ENCODE assay signal across 37 cellular contexts in genomic region chr12:113666223-113666622, GRCh38.
"Had no signal": no experiment of that assay in that cellular context is flagged by ENCODE, and none has a peak within 500 bp of the region (broad histone marks: within the 10 kb centered on the region; RNA-seq: fewer than 3 reads in every experiment).

No MANE protein-coding gene starts in this region.

- H3K36me3 ChIP-seq: ascending aorta, cardiac muscle cell had no signal

- H3K4me1 Mint-ChIP-seq: activated CD4-positive, alpha-beta memory T cell treated with anti-CD3 and anti-CD28 coated beads, Interleukin-2, amount 10 ng/mL, durations not matched to agents 7 days and 5 days; activated CD4-positive, alpha-beta T cell treated with anti-CD3 and anti-CD28 coated beads for 36 hours; activated CD4-positive, alpha-beta T cell treated with anti-CD3 and anti-CD28 coated beads, Interleukin-2, amount 10 ng/mL, durations not matched to agents 7 days and 5 days; activated CD8-positive, alpha-beta memory T cell treated with anti-CD3 and anti-CD28 coated beads, Interleukin-2, amount 10 ng/mL, durations not matched to agents 7 days and 5 days; activated naive CD4-positive, alpha-beta T cell treated with anti-CD3 and anti-CD28 coated beads, Interleukin-2, amount 10 ng/mL, durations not matched to agents 7 days and 5 days; activated naive CD4-positive, alpha-beta T cell treated with anti-CD3 and anti-CD28 coated beads, Interleukin-2, amount 50 U/mL, for 24 hours; activated naive CD8-positive, alpha-beta T cell treated with anti-CD3 and anti-CD28 coated beads, Interleukin-2, amount 10 ng/mL, durations not matched to agents 7 days and 5 days; activated naive CD8-positive, alpha-beta T cell treated with anti-CD3 and anti-CD28 coated beads, Interleukin-2, amount 50 U/mL, for 24 hours; central memory CD8-positive, alpha-beta T cell had no signal

- H3K27ac ChIP-seq: ascending aorta, cardiac muscle cell, VCaP had no signal

- H3K4me3 ChIP-seq: ascending aorta, cardiac muscle cell had no signal

- H3K27ac Mint-ChIP-seq: activated CD4-positive, alpha-beta memory T cell treated with anti-CD3 and anti-CD28 coated beads, Interleukin-2, amount 10 ng/mL, durations not matched to agents 7 days and 5 days; activated CD4-positive, alpha-beta T cell treated with anti-CD3 and anti-CD28 coated beads for 36 hours; activated CD4-positive, alpha-beta T cell treated with anti-CD3 and anti-CD28 coated beads, Interleukin-2, amount 10 ng/mL, durations not matched to agents 7 days and 5 days; activated CD8-positive, alpha-beta memory T cell treated with anti-CD3 and anti-CD28 coated beads, Interleukin-2, amount 10 ng/mL, durations not matched to agents 7 days and 5 days; activated CD8-positive, alpha-beta T cell treated with anti-CD3 and anti-CD28 coated beads, Interleukin-2, amount 10 ng/mL, durations not matched to agents 7 days and 5 days; activated naive CD4-positive, alpha-beta T cell treated with anti-CD3 and anti-CD28 coated beads, Interleukin-2, amount 10 ng/mL, durations not matched to agents 7 days and 5 days; activated naive CD4-positive, alpha-beta T cell treated with anti-CD3 and anti-CD28 coated beads, Interleukin-2, amount 50 U/mL, for 24 hours; activated naive CD8-positive, alpha-beta T cell; activated naive CD8-positive, alpha-beta T cell treated with anti-CD3 and anti-CD28 coated beads, Interleukin-2, amount 10 ng/mL, durations not matched to agents 7 days and 5 days; activated naive CD8-positive, alpha-beta T cell treated with anti-CD3 and anti-CD28 coated beads, Interleukin-2, amount 50 U/mL, for 24 hours; activated T-cell treated with anti-CD3 and anti-CD28 coated beads, Interleukin-2, amount 50 U/mL, for 24 hours; activated T-helper 2 cell treated with anti-CD3 and anti-CD28 coated beads, Interferon-gamma antibody, Interleukin-2, Interleukin-4, amounts not matched to agents 10 μg/mL and 5 μg/mL and 100 μg/mL, durations not matched to agents 14 hours and 24 hours and 36 hours; T-helper 1 cell treated with Interleukin-12 subunit alpha and Interleukin-12 subunit beta and Interleukin-4 antibody, amounts not matched to agents 30 μg/mL and 1 μg/mL, for 36 hours; T-helper 2 cell treated with Interferon-gamma antibody and Interleukin-4, amounts not matched to agents 5 μg/mL and 100 μg/mL, for 36 hours had no signal

- DNase-seq: activated CD4-positive, alpha-beta memory T cell treated with anti-CD3 and anti-CD28 coated beads, Interleukin-2, amount 10 ng/mL, durations not matched to agents 7 days and 5 days; activated CD4-positive, alpha-beta T cell treated with anti-CD3 and anti-CD28 coated beads for 1 hour; activated CD4-positive, alpha-beta T cell treated with anti-CD3 and anti-CD28 coated beads for 36 hours; activated CD4-positive, alpha-beta T cell treated with anti-CD3 and anti-CD28 coated beads for 48 hours; activated CD4-positive, alpha-beta T cell treated with anti-CD3 and anti-CD28 coated beads, Interleukin-2, amount 10 ng/mL, durations not matched to agents 7 days and 5 days; activated CD4-positive, alpha-beta T cell treated with anti-CD3 and anti-CD28 coated beads, Interleukin-2, amount 50 U/mL, for 48 hours; activated CD4-positive, CD25-positive, alpha-beta regulatory T cell; activated CD8-positive, alpha-beta memory T cell treated with anti-CD3 and anti-CD28 coated beads for 24 hours; activated CD8-positive, alpha-beta memory T cell treated with anti-CD3 and anti-CD28 coated beads, Interleukin-2, amount 10 ng/mL, durations not matched to agents 7 days and 5 days; activated CD8-positive, alpha-beta memory T cell treated with anti-CD3 and anti-CD28 coated beads, Interleukin-2, amount 50 U/mL, for 48 hours; activated CD8-positive, alpha-beta T cell treated with anti-CD3 and anti-CD28 coated beads, Interleukin-2, amount 10 ng/mL, durations not matched to agents 7 days and 5 days; activated effector memory CD4-positive, alpha-beta T cell treated with Interleukin-2 at 50 U/mL for 16 hours; activated gamma-delta T cell; activated naive CD4-positive, alpha-beta T cell treated with anti-CD3 and anti-CD28 coated beads, Interleukin-2, amount 10 ng/mL, durations not matched to agents 7 days and 5 days; activated naive CD4-positive, alpha-beta T cell treated with Interleukin-2 at 50 U/mL for 16 hours; activated naive CD8-positive, alpha-beta T cell treated with anti-CD3 and anti-CD28 coated beads, Interleukin-2, amount 10 ng/mL, durations not matched to agents 7 days and 5 days; activated naive CD8-positive, alpha-beta T cell treated with anti-CD3 and anti-CD28 coated beads, Interleukin-2, amount 50 U/mL, for 24 hours; activated T-cell treated with anti-CD3 and anti-CD28 coated beads, Interleukin-2, amount 50 U/mL, for 24 hours; activated T-cell treated with anti-CD3 and anti-CD28 coated beads, Interleukin-2, amount 50 U/mL, for 48 hours; amygdala; anterior cingulate cortex; caudate nucleus; cerebellar nuclear complex; T-helper 1 cell; T-helper 2 cell; T-helper 9 cell had no signal

- ATAC-seq: activated CD4-positive, alpha-beta T cell treated with anti-CD3 and anti-CD28 coated beads for 36 hours; activated CD4-positive, CD25-positive, alpha-beta regulatory T cell treated with anti-CD3 and anti-CD28 coated beads, Interleukin-2, amount 50 U/mL, for 24 hours; activated CD8-positive, alpha-beta memory T cell treated with anti-CD3 and anti-CD28 coated beads, Interleukin-2, amount 10 ng/mL, durations not matched to agents 7 days and 5 days; activated CD8-positive, alpha-beta T cell treated with anti-CD3 and anti-CD28 coated beads, Interleukin-2, amount 10 ng/mL, durations not matched to agents 7 days and 5 days; activated naive CD8-positive, alpha-beta T cell treated with anti-CD3 and anti-CD28 coated beads, Interleukin-2, amount 50 U/mL, for 24 hours had no signal

- H3K36me3 Mint-ChIP-seq: activated CD8-positive, alpha-beta memory T cell treated with anti-CD3 and anti-CD28 coated beads, Interleukin-2, amount 10 ng/mL, durations not matched to agents 7 days and 5 days; activated naive CD4-positive, alpha-beta T cell treated with anti-CD3 and anti-CD28 coated beads, Interleukin-2, amount 10 ng/mL, durations not matched to agents 7 days and 5 days; activated naive CD4-positive, alpha-beta T cell treated with anti-CD3 and anti-CD28 coated beads, Interleukin-2, amount 50 U/mL, for 24 hours; activated naive CD8-positive, alpha-beta T cell; activated naive CD8-positive, alpha-beta T cell treated with anti-CD3 and anti-CD28 coated beads, Interleukin-2, amount 10 ng/mL, durations not matched to agents 7 days and 5 days; brain had no signal

- H3K9me3 Mint-ChIP-seq: activated CD4-positive, alpha-beta memory T cell treated with anti-CD3 and anti-CD28 coated beads, Interleukin-2, amount 10 ng/mL, durations not matched to agents 7 days and 5 days; activated CD4-positive, alpha-beta T cell treated with anti-CD3 and anti-CD28 coated beads, Interleukin-2, amount 10 ng/mL, durations not matched to agents 7 days and 5 days; activated naive CD4-positive, alpha-beta T cell treated with anti-CD3 and anti-CD28 coated beads, Interleukin-2, amount 10 ng/mL, durations not matched to agents 7 days and 5 days; activated naive CD4-positive, alpha-beta T cell treated with anti-CD3 and anti-CD28 coated beads, Interleukin-2, amount 50 U/mL, for 24 hours; activated naive CD8-positive, alpha-beta T cell treated with anti-CD3 and anti-CD28 coated beads, Interleukin-2, amount 10 ng/mL, durations not matched to agents 7 days and 5 days; activated naive CD8-positive, alpha-beta T cell treated with anti-CD3 and anti-CD28 coated beads, Interleukin-2, amount 50 U/mL, for 24 hours; activated T-cell treated with anti-CD3 and anti-CD28 coated beads, Interleukin-2, amount 50 U/mL, for 24 hours; activated T-helper 2 cell treated with anti-CD3 and anti-CD28 coated beads, Interferon-gamma antibody, Interleukin-2, Interleukin-4, amounts not matched to agents 10 μg/mL and 5 μg/mL and 100 μg/mL, durations not matched to agents 14 hours and 24 hours and 36 hours; central memory CD8-positive, alpha-beta T cell; T-helper 1 cell treated with Interleukin-12 subunit alpha and Interleukin-12 subunit beta and Interleukin-4 antibody, amounts not matched to agents 30 μg/mL and 1 μg/mL, for 36 hours; T-helper 2 cell treated with Interferon-gamma antibody and Interleukin-4, amounts not matched to agents 5 μg/mL and 100 μg/mL, for 36 hours had no signal

- H3K27me3 ChIP-seq: ascending aorta, cardiac muscle cell had no signal

- H3K9me3 ChIP-seq: ascending aorta had no signal

- H3K4me3 Mint-ChIP-seq: activated CD4-positive, alpha-beta memory T cell treated with anti-CD3 and anti-CD28 coated beads, Interleukin-2, amount 10 ng/mL, durations not matched to agents 7 days and 5 days; activated CD4-positive, alpha-beta T cell treated with anti-CD3 and anti-CD28 coated beads for 36 hours; activated CD4-positive, alpha-beta T cell treated with anti-CD3 and anti-CD28 coated beads, Interleukin-2, amount 10 ng/mL, durations not matched to agents 7 days and 5 days; activated CD8-positive, alpha-beta memory T cell treated with anti-CD3 and anti-CD28 coated beads, Interleukin-2, amount 10 ng/mL, durations not matched to agents 7 days and 5 days; activated CD8-positive, alpha-beta T cell treated with anti-CD3 and anti-CD28 coated beads, Interleukin-2, amount 10 ng/mL, durations not matched to agents 7 days and 5 days; activated naive CD4-positive, alpha-beta T cell treated with anti-CD3 and anti-CD28 coated beads, Interleukin-2, amount 10 ng/mL, durations not matched to agents 7 days and 5 days; activated naive CD4-positive, alpha-beta T cell treated with anti-CD3 and anti-CD28 coated beads, Interleukin-2, amount 50 U/mL, for 24 hours; activated naive CD8-positive, alpha-beta T cell; activated naive CD8-positive, alpha-beta T cell treated with anti-CD3 and anti-CD28 coated beads, Interleukin-2, amount 10 ng/mL, durations not matched to agents 7 days and 5 days; activated naive CD8-positive, alpha-beta T cell treated with anti-CD3 and anti-CD28 coated beads, Interleukin-2, amount 50 U/mL, for 24 hours; activated T-cell treated with anti-CD3 and anti-CD28 coated beads, Interleukin-2, amount 50 U/mL, for 24 hours; brain; central memory CD8-positive, alpha-beta T cell; T-helper 1 cell treated with Interleukin-12 subunit alpha and Interleukin-12 subunit beta and Interleukin-4 antibody, amounts not matched to agents 30 μg/mL and 1 μg/mL, for 36 hours; T-helper 2 cell treated with Interferon-gamma antibody and Interleukin-4, amounts not matched to agents 5 μg/mL and 100 μg/mL, for 36 hours had no signal

- H3K4me1 ChIP-seq: ascending aorta had no signal
